9 cellular contexts compared by ENCODE assay signal in the genomic region with DNA sequence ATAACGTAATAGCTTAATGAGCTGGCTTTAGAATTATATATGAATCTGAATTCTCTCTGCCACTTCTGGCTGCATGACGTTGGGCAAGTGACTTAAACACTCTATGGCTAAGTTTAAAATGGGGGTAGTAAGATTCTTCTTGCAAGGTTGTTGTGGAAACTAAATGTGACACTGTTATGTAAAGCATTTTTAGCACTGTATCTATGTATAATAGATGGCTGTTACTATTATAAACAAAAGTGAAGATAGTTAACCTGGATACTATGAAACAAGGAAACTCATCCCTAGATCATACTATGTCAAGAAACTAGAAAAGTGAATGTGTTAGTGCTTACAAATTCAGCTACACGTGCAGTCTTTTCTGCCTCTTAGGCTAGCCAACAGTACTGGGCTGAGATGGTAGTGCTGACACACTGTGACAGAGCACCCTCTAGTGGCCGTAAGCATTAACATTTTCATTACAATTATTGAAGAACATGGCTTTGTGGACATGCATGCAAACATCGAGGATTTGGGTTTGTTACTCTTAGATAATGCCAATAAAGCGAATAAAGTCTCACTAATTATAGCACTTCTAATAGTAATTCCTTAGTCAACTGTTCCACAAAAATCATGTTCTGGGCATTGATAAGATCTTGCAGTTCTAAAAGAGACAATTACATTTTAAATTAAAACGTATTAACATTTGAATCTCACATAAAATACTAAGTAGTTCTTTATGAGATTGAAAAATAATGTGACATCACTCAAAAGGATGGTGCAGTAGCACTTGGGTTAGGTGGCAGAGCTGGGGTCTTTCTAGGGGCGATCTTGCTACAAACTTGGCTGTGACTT. TPM values are rescaled to one million over a fixed set of nuclear protein-coding genes. Genes with fewer than 3 reads are reported as not detected.
DNase-seq lines count a peak whose midpoint lies in the region; ATAC-seq, FAIRE-seq and TF ChIP-seq lines count a peak whose summit lies in the region.
"Had no signal": no experiment of that assay in that cellular context is flagged by ENCODE, and none has a peak within 500 bp of the region (broad histone marks: within the 10 kb centered on the region; RNA-seq: fewer than 3 reads in every experiment).

No MANE protein-coding gene starts in this region.

- FAIRE-seq in endometrium (lab: Jason Lieb, UNC) = peak; percentile 94

- CTCF ChIA-PET in Calu3 (lab: Charles Lee) = interaction anchor here (0.6 to 1.8 kb wide), 11 partner anchors 25 to 138 kb away, joined by 3 to 19 read pairs (median 5); a partner anchor contains a TSS

- H3K27me3 Mint-ChIP-seq in Calu3 (ENCODE audit: unreplicated experiment) = no peaks in the 10 kb centered on the region
- H3K27me3 Mint-ChIP-seq in stimulated activated memory B cell treated with anti-CD40 and anti-IgM and Interleukin-4, amounts not matched to agents 10 μg/mL and 1 μg/mL and 100 μg/mL, for 72 hours = no peaks in the 10 kb centered on the region

- peaks cover 8% of the 10 kb centered on the region for H3K36me3 Mint-ChIP-seq in Calu3 (ENCODE audit: insufficient read depth, unreplicated experiment)
- peaks cover 37% of the 10 kb centered on the region for H3K36me3 Mint-ChIP-seq in stimulated activated memory B cell treated with anti-CD40 and anti-IgM and Interleukin-4, amounts not matched to agents 10 μg/mL and 1 μg/mL and 100 μg/mL, for 72 hours

- H3K4me1 Mint-ChIP-seq in Calu3 (ENCODE audit: low read depth, unreplicated experiment) = peaks cover 34% of the 10 kb centered on the region
- H3K4me1 Mint-ChIP-seq in stimulated activated memory B cell treated with anti-CD40 and anti-IgM and Interleukin-4, amounts not matched to agents 10 μg/mL and 1 μg/mL and 100 μg/mL, for 72 hours = peaks cover 6% of the 10 kb centered on the region

- intact Hi-C loops in Calu3 (cut with micrococcal nuclease; ENCODE audit: unreplicated experiment) = loop anchor here (1.0 to 10.0 kb wide), 5 partner anchors 68 to 136 kb away; a partner anchor contains a TSS

- ATAC-seq in GM19452 (IDR thresholded peaks at IDR 0.05; ENCODE audit: unreplicated experiment) = peak; percentile 90
- peak; percentile 72 for ATAC-seq in HG03558 (IDR thresholded peaks at IDR 0.05; ENCODE audit: extremely low read depth, unreplicated experiment)
- peak; percentile 81 for ATAC-seq in stimulated activated memory B cell treated with anti-CD40 and anti-IgM and Interleukin-4, amounts not matched to agents 10 μg/mL and 1 μg/mL and 100 μg/mL, for 72 hours

- H3K4me3 Mint-ChIP-seq in Calu3 (ENCODE audit: low read depth, unreplicated experiment) = no peak overlapping the region
- H3K4me3 Mint-ChIP-seq in stimulated activated memory B cell treated with anti-CD40 and anti-IgM and Interleukin-4, amounts not matched to agents 10 μg/mL and 1 μg/mL and 100 μg/mL, for 72 hours = no peak overlapping the region
- H3K4me3 Mint-ChIP-seq: dendritic cell treated with granulocyte-macrophage colony-stimulating factor and Interleukin-4, amounts not matched to agents 40 ng/mL and 50 ng/mL, for 4 days had no signal

- DNase-seq in Calu3 = peak; percentile 67
- DNase-seq in NCI-H69 (lab: John Stamatoyannopoulos, UW) = peak; percentile 68
- DNase-seq in activated CD4-positive, alpha-beta T cell treated with anti-CD3 and anti-CD28 coated beads, Interleukin-2, amount 50 U/mL, for 1 hour = peak; percentile 46
- DNase-seq in middle frontal gyrus (ENCODE audit: extremely low spot score, low spot score) = peak; percentile 62

- peak; percentile 72 for TF ChIP-seq CTCF in Calu3 (IDR thresholded peaks at IDR 0.05; ENCODE audit: unreplicated experiment)

- H3K27ac Mint-ChIP-seq in Calu3 (ENCODE audit: unreplicated experiment) = no peak overlapping the region
- H3K27ac Mint-ChIP-seq in stimulated activated memory B cell treated with anti-CD40 and anti-IgM and Interleukin-4, amounts not matched to agents 10 μg/mL and 1 μg/mL and 100 μg/mL, for 72 hours = no peak overlapping the region
- H3K27ac Mint-ChIP-seq: dendritic cell treated with granulocyte-macrophage colony-stimulating factor and Interleukin-4, amounts not matched to agents 40 ng/mL and 50 ng/mL, for 4 days had no signal

- BruUV-seq in Calu3 (replicated peaks; lab: Mats Ljungman, UMichigan) = no TSS peak

- no peaks in the 10 kb centered on the region for H3K9me3 Mint-ChIP-seq in Calu3 (ENCODE audit: low read depth, unreplicated experiment)
- H3K9me3 Mint-ChIP-seq in stimulated activated memory B cell treated with anti-CD40 and anti-IgM and Interleukin-4, amounts not matched to agents 10 μg/mL and 1 μg/mL and 100 μg/mL, for 72 hours = no peaks in the 10 kb centered on the region
- H3K9me3 Mint-ChIP-seq: dendritic cell treated with granulocyte-macrophage colony-stimulating factor and Interleukin-4, amounts not matched to agents 40 ng/mL and 50 ng/mL, for 4 days had no signal

RNA-seq across cellular contexts. Expression of a gene that starts 47.3 kb away (rescaled TPM):
- 44.6 and 48.2 TPM in 2 replicates for total RNA-seq in Calu3 (2022)

Comparison
In these comparisons a context has a peak if more than half of its experiments do, and no peak if none do; other contexts are left out.
1. Peak in every context shown above with its lines: DNase-seq and ATAC-seq.